Comparison of ENCODE assay signal across 14 cellular contexts in the genomic region with DNA sequence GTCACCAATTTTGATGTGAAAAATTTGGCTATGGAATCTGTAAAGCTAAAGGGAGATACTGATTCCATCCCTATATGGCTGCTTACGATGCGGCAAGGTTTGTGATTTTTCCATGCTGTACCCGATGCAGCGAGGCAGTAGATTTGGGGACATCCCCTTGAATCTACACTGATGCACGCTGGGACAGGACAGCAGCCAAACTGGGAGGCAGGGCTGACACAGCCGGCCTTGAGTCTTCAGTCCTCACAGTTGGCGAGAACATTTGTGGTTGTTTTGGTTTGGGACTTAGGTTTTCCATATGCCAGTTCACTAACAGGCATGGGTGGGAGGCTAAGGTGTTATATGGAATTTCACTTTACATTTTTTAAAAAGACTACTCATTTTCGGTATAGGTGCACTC. TPM values are rescaled to one million over a fixed set of nuclear protein-coding genes. Genes with fewer than 3 reads are reported as not detected.
A peak's percentile ranks its signal among the peaks of the same experiment; 100 is the strongest.
DNase-seq lines count a peak whose midpoint lies in the region; ATAC-seq and TF ChIP-seq lines count a peak whose summit lies in the region.
"Had no signal": no experiment of that assay in that cellular context is flagged by ENCODE, and none has a peak within 500 bp of the region (broad histone marks: within the 10 kb centered on the region; RNA-seq: fewer than 3 reads in every experiment).

No MANE protein-coding gene starts in this region.

- peaks cover 67% of the 10 kb centered on the region for H3K27me3 Mint-ChIP-seq in nephron progenitor cell (ENCODE audit: low read depth, poor library complexity)

- no peak overlapping the region for H3K4me3 Mint-ChIP-seq in nephron progenitor cell
- H3K4me3 Mint-ChIP-seq: CD4-positive, CD25-positive, alpha-beta regulatory T cell; T-helper 17 cell had no signal

- no peak overlapping the region for H3K27ac Mint-ChIP-seq in nephron progenitor cell
- H3K27ac Mint-ChIP-seq: CD4-positive, CD25-positive, alpha-beta regulatory T cell; T-helper 17 cell had no signal

- H3K4me3 ChIP-seq in Karpas-422 (ENCODE audit: low read length) (peak overlapping the region; percentile 17; the same call in 1 of the 2 replicates), coronary artery (peak overlapping the region; percentile 55), thoracic aorta (peak overlapping the region; percentile 27)
- H3K4me3 ChIP-seq: transverse colon had no signal

- H3K79me2 ChIP-seq in Karpas-422 (ENCODE audit: low read length) = no peaks in the 10 kb centered on the region

- no peaks in the 10 kb centered on the region for H3K9me2 ChIP-seq in Karpas-422 (replicated peaks; ENCODE audit: insufficient read depth, low read length)

- H3K4me2 ChIP-seq in Karpas-422 (ENCODE audit: low read depth, low read length, poor library complexity, severe bottlenecking) = peak overlapping the region; percentile 42

- H3K27me3 ChIP-seq in Karpas-422 (ENCODE audit: low read length) (no peaks in the 10 kb centered on the region), thoracic aorta (replicated peaks; ENCODE audit: insufficient read depth) (no peaks in the 10 kb centered on the region)

- H3K27ac ChIP-seq in Karpas-422 (ENCODE audit: low read length) (no peak overlapping the region), coronary artery (peak overlapping the region; percentile 44 to 88), thoracic aorta (peak overlapping the region; percentile 60 to 70)

- no peaks in the 10 kb centered on the region for H4K20me1 ChIP-seq in Karpas-422 (ENCODE audit: insufficient read depth, low read depth, low read length)

- H3K9me3 ChIP-seq in Karpas-422 (ENCODE audit: low read length) (no peaks in the 10 kb centered on the region), thoracic aorta (no peaks in the 10 kb centered on the region)
- H3K9me3 ChIP-seq: transverse colon had no signal

- no peak for TF ChIP-seq CTCF in coronary artery (IDR thresholded peaks at IDR 0.05)
- no peak for TF ChIP-seq CTCF in thoracic aorta (IDR thresholded peaks at IDR 0.05)
- no peak for TF ChIP-seq CTCF in nephron progenitor cell (IDR thresholded peaks at IDR 0.05)

- no peak overlapping the region for H3K9ac ChIP-seq in Karpas-422 (ENCODE audit: low read length)

- DNase-seq in Karpas-422 = peak; percentile 68
- DNase-seq in coronary artery (ENCODE audit: low spot score) = no peak
- DNase-seq in medulla oblongata (ENCODE audit: extremely low spot score) = peak; percentile 59
- no peak for DNase-seq in thoracic aorta (ENCODE audit: low spot score)
- DNase-seq in NCI-H526 (lab: John Stamatoyannopoulos, UW) = no peak
- DNase-seq in hepatic stellate cell (ENCODE audit: low spot score) = no peak
- DNase-seq in nephron progenitor cell = no peak
- DNase-seq in SKM-1 (lab: John Stamatoyannopoulos, UW; ENCODE audit: unreplicated experiment) = no peak
- DNase-seq: CD4-positive, CD25-positive, alpha-beta regulatory T cell; KBM-7; SHP77; small intestine; T-helper 17 cell had no signal

- H3K4me1 Mint-ChIP-seq in nephron progenitor cell = peaks cover 33% of the 10 kb centered on the region

- H3K4me1 ChIP-seq in Karpas-422 (ENCODE audit: low read length) (peaks cover 21% of the 10 kb centered on the region), thoracic aorta (ENCODE audit: control insufficient read depth in 1 of 2, low read depth in 2 of 2) (peaks cover 12 to 54% of the 10 kb centered on the region in 2 donors)

- H3K36me3 ChIP-seq in Karpas-422 (ENCODE audit: insufficient read depth, low read length) (no peaks in the 10 kb centered on the region), thoracic aorta (no peaks in the 10 kb centered on the region)
- H3K36me3 ChIP-seq: transverse colon had no signal

- no peak for ATAC-seq in thoracic aorta (ENCODE audit: insufficient number of reproducible peaks, low FRiP score, low read depth)
- ATAC-seq: T-helper 17 cell had no signal

- H2AFZ ChIP-seq in Karpas-422 (ENCODE audit: low read length) = no peak overlapping the region

- H3K36me3 Mint-ChIP-seq in nephron progenitor cell (ENCODE audit: low read depth) = no peaks in the 10 kb centered on the region
- H3K36me3 Mint-ChIP-seq: CD4-positive, CD25-positive, alpha-beta regulatory T cell had no signal

- no peaks in the 10 kb centered on the region for H3K9me3 Mint-ChIP-seq in nephron progenitor cell

RNA-seq across cellular contexts. Expression of a gene that starts 3.8 kb away (rescaled TPM):
- total RNA-seq in Karpas-422 (2014; rRNA removed; shearing (Covaris generic); ENCODE audit: low replicate concordance) = 0.15 TPM in 1 of 2 replicates, not detected in the other
- total RNA-seq in thoracic aorta = 10 to 100 TPM; 12.1 to 15.8 TPM
- total RNA-seq: CD4-positive, CD25-positive, alpha-beta regulatory T cell had no signal

Comparison
In these comparisons a context has a peak if more than half of its experiments do, and no peak if none do; other contexts are left out.
1. DNase-seq: peak in Karpas-422 (single experiment) and medulla oblongata (single experiment); none in coronary artery (single experiment), thoracic aorta (single experiment), NCI-H526 (0 of 2), hepatic stellate cell (single experiment), nephron progenitor cell (single experiment) and SKM-1 (single experiment).
2. RNA of a gene that starts 3.8 kb away (total RNA-seq): 12.1 to 15.8 TPM in thoracic aorta; 0.15 TPM in Karpas-422; every median in the first group is over 10 times any median in the second.
3. Peak in every context shown above with its lines, with median percentiles within 50 percentile points of each other: H3K4me3 ChIP-seq.